Comparison of ENCODE assay signal across 9 cellular contexts in the genomic region with DNA sequence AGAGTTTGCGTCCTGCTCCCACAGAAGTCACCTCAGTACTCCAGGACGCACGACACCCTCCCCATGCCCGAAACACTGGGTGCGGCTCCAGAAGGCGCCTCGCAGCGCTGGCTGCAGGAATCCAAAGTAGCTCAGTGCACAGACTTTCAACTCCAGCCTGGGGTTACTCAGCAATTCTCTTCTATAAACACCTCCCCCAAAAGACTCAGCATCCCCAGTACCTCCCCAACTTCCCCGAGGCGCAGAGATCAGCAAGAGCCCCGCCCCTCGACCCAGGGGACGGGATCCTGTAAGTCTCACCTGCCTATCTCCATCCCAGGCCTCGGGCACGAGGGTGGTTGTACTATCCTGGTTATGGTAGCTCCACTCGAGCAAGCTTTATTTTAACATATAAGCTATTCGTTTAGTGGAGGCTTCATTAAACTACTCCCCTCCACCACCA.
DNase-seq lines count a peak whose midpoint lies in the region; ATAC-seq, FAIRE-seq and TF ChIP-seq lines count a peak whose summit lies in the region.
"Had no signal": no experiment of that assay in that cellular context is flagged by ENCODE, and none has a peak within 500 bp of the region (broad histone marks: within the 10 kb centered on the region; RNA-seq: fewer than 3 reads in every experiment).

No MANE protein-coding gene starts in this region.

- H2AK5ac ChIP-seq in mesenchymal stem cell (ENCODE audit: low read length, severe bottlenecking) = no peak overlapping the region

- H2BK120ac ChIP-seq in mesenchymal stem cell (ENCODE audit: low read depth, low read length) = no peak overlapping the region

- H3K18ac ChIP-seq in mesenchymal stem cell (ENCODE audit: low read depth in 1 of 2, low read length in 2 of 2) = peak overlapping the region; percentile 1 to 79

- peak overlapping the region; percentile 96 to 97 for H3K4ac ChIP-seq in mesenchymal stem cell (ENCODE audit: low read depth in 1 of 2, low read length in 2 of 2)

- peak overlapping the region; percentile 20; the same call in 1 of the 2 replicates for H3K4me2 ChIP-seq in K562 (ENCODE audit: insufficient read depth, low read length)
- peak overlapping the region; percentile 93 for H3K4me2 ChIP-seq in mesenchymal stem cell (ENCODE audit: low read length, poor library complexity, severe bottlenecking)

- no peak for TF ChIP-seq POLR2A in K562 (conservative IDR thresholded peaks at IDR 0.05)

- peaks cover 2 to 23% (median 16%) of the 10 kb centered on the region in 4 donors for H3K4me1 Mint-ChIP-seq in CD4-positive, alpha-beta memory T cell

- H4K8ac ChIP-seq in mesenchymal stem cell (ENCODE audit: low read length) = peak overlapping the region; percentile 88

- no peaks in the 10 kb centered on the region for H3K9me1 ChIP-seq in K562 (ENCODE audit: control insufficient read depth, insufficient read depth, low read length)

- peaks cover 24% of the 10 kb centered on the region in 2 donors for H3K27me3 Mint-ChIP-seq in CD4-positive, alpha-beta memory T cell

- no peak overlapping the region for H3K27ac Mint-ChIP-seq in CD4-positive, alpha-beta memory T cell

- CTCF ChIA-PET in CD4-positive, alpha-beta memory T cell (lab: Charles Lee; ENCODE audit: partially characterized antibody) = no interaction called here
- CTCF ChIA-PET in K562 (lab: Yijun Ruan, JAX; ENCODE audit: low intra/inter-chr PET ratio) = no interaction called here

- BruUV-seq in K562 (replicated peaks; lab: Mats Ljungman, UMichigan) = no TSS peak

- H3K27ac ChIP-seq in CD4-positive, alpha-beta memory T cell (ENCODE audit: low read depth, low read length) = no peak overlapping the region
- H3K27ac ChIP-seq in K562 (ENCODE audit: extremely low read depth, low read depth, low read length) (no peak overlapping the region), mesenchymal stem cell (ENCODE audit: low read length, poor library complexity, severe bottlenecking) (peak overlapping the region; percentile 13)

- no peak overlapping the region; a peak in 1 of 4 replicates for H3K9ac ChIP-seq in K562 (ENCODE audit: insufficient read depth in 1 of 2, low read depth in 2 of 2, low read length in 2 of 2)
- H3K9ac ChIP-seq in mesenchymal stem cell (ENCODE audit: low read length) = peak overlapping the region; percentile 55

- TF ChIP-seq CTCF in K562 (IDR thresholded peaks at IDR 0.05 in 2 of 3, conservative IDR thresholded peaks at IDR 0.05 in 1 of 3; ENCODE audit: insufficient read depth in 2 of 3, low read depth in 1 of 3, low read length in 3 of 3) = no peak

- no peak overlapping the region for H2BK5ac ChIP-seq in mesenchymal stem cell (ENCODE audit: low read depth, low read length, poor library complexity, severe bottlenecking)

- no peak overlapping the region for H3K4me3 ChIP-seq in CD4-positive, alpha-beta memory T cell (ENCODE audit: low read length in 2 of 2)
- H3K4me3 ChIP-seq in K562 (no peak overlapping the region), mesenchymal stem cell (ENCODE audit: insufficient read depth in 1 of 2, low read depth in 1 of 2, low read length in 2 of 2) (peak overlapping the region; percentile 57 to 77)
- H3K4me3 ChIP-seq: mucosa of descending colon had no signal

- H2AFZ ChIP-seq in K562 (ENCODE audit: low read depth, low read length) (no peak overlapping the region), mesenchymal stem cell (ENCODE audit: low read depth, low read length) (peak overlapping the region; percentile 20)

- peak overlapping the region; percentile 9 to 78 (median 72) for H3K4me3 Mint-ChIP-seq in CD4-positive, alpha-beta memory T cell

- peaks cover 19% of the 10 kb centered on the region for H3K27me3 ChIP-seq in CD4-positive, alpha-beta memory T cell (ENCODE audit: insufficient read depth, low read length)
- H3K27me3 ChIP-seq in K562 (ENCODE audit: control insufficient read depth in 2 of 2, insufficient read depth in 2 of 2, low read length in 2 of 2) = peaks cover 0 to 11% of the 10 kb centered on the region in 2 experiments; a peak in 3 of 5 replicates
- H3K27me3 ChIP-seq in mesenchymal stem cell (ENCODE audit: control insufficient read depth in 1 of 2, insufficient read depth in 1 of 2, low read length in 2 of 2) = peaks cover 7 to 28% of the 10 kb centered on the region in 2 experiments

- intact Hi-C loops in CD4-positive, alpha-beta memory T cell (cut with micrococcal nuclease) = no loop called here
- intact Hi-C loops in K562 (cut with micrococcal nuclease) = no loop called here

- no peak for DNase-seq in CD4-positive, alpha-beta memory T cell
- DNase-seq in Kasumi-1 (lab: John Stamatoyannopoulos, UW) (peak; percentile 75), K562 (ENCODE audit: extremely low read depth in 1 of 4, low spot score in 3 of 4) (peak in 3 of 4 experiments; percentile 14 to 20 (median 17)), mesenchymal stem cell (peak; percentile 58), NCI-H1092 treated with DMSO at 0.1 percent for 48 hours (lab: John Stamatoyannopoulos, UW) (no peak), OCI-M1 (lab: John Stamatoyannopoulos, UW) (no peak), foreskin melanocyte (no peak), DMS114 treated with DMSO at 0.1 percent for 48 hours (lab: John Stamatoyannopoulos, UW; ENCODE audit: unreplicated experiment) (no peak)

- H3K36me3 Mint-ChIP-seq in CD4-positive, alpha-beta memory T cell = no peaks in the 10 kb centered on the region

- H2BK15ac ChIP-seq in mesenchymal stem cell (ENCODE audit: low read depth, poor library complexity, severe bottlenecking) = peak overlapping the region; percentile 15

- in situ Hi-C loops in K562 (cut with MboI) = no loop called here

- peak overlapping the region in 1 of 2 experiments; percentile 46 for H2BK12ac ChIP-seq in mesenchymal stem cell (ENCODE audit: low read length in 2 of 2)

- H4K91ac ChIP-seq in mesenchymal stem cell (ENCODE audit: low read length) = peak overlapping the region; percentile 72

- no peak overlapping the region for H3K14ac ChIP-seq in mesenchymal stem cell (ENCODE audit: low read length in 2 of 2)

- no peaks in the 10 kb centered on the region for H3K36me3 ChIP-seq in CD4-positive, alpha-beta memory T cell (ENCODE audit: insufficient read depth, low read length)
- H3K36me3 ChIP-seq in K562 (ENCODE audit: control insufficient read depth, insufficient read depth, low read length) (no peaks in the 10 kb centered on the region), mesenchymal stem cell (ENCODE audit: control insufficient read depth in 1 of 2, insufficient read depth in 2 of 2, low read depth in 1 of 2, low read length in 2 of 2) (no peaks in the 10 kb centered on the region)

- POLR2A ChIA-PET in CD4-positive, alpha-beta memory T cell (lab: Charles Lee; ENCODE audit: partially characterized antibody) = no interaction called here
- POLR2A ChIA-PET in K562 (lab: Yijun Ruan, JAX) = interaction anchor here (0.9 kb wide), 1 partner anchor 10 kb away, joined by 4 read pairs; no protein-coding TSS in a partner anchor

- no peak for FAIRE-seq in K562 (lab: Jason Lieb, UNC)

- TF ChIP-seq EP300 in K562 (IDR thresholded peaks at IDR 0.05; ENCODE audit: low read length) = no peak

- TF ChIP-seq RAD21 in K562 (CRISPR knock-in tag; conservative IDR thresholded peaks at IDR 0.05 in 1 of 2, IDR thresholded peaks at IDR 0.05 in 1 of 2) = no peak

- H3K4me1 ChIP-seq in CD4-positive, alpha-beta memory T cell (ENCODE audit: insufficient read depth, low read length) = peaks cover 29% of the 10 kb centered on the region
- H3K4me1 ChIP-seq in K562 (replicated peaks in 1 of 2; ENCODE audit: control insufficient read depth in 2 of 2, insufficient read depth in 2 of 2, low read length in 2 of 2) (peaks cover 0 to 14% of the 10 kb centered on the region in 2 experiments; a peak in 2 of 5 replicates), mesenchymal stem cell (ENCODE audit: control insufficient read depth, insufficient read depth, low read depth, low read length) (peaks cover 23% of the 10 kb centered on the region)

- H4K20me1 ChIP-seq in K562 (replicated peaks; ENCODE audit: control insufficient read depth, insufficient read depth, low read length) = no peaks in the 10 kb centered on the region

- H3K9me3 Mint-ChIP-seq in CD4-positive, alpha-beta memory T cell = no peaks in the 10 kb centered on the region

- no peaks in the 10 kb centered on the region for H3K79me2 ChIP-seq in K562 (ENCODE audit: control insufficient read depth, insufficient read depth, low read length)

- no peaks in the 10 kb centered on the region for H3K9me3 ChIP-seq in CD4-positive, alpha-beta memory T cell (ENCODE audit: control insufficient read depth in 1 of 2, low read length in 2 of 2)
- H3K9me3 ChIP-seq in K562 (replicated peaks; ENCODE audit: control insufficient read depth, insufficient read depth, low read depth, low read length) (no peaks in the 10 kb centered on the region), mesenchymal stem cell (ENCODE audit: control insufficient read depth, low read length) (no peaks in the 10 kb centered on the region)
- H3K9me3 ChIP-seq: mucosa of descending colon had no signal

- no peak overlapping the region for H3K23ac ChIP-seq in mesenchymal stem cell (ENCODE audit: low read length in 2 of 2)

- 6% methylated on average over 17 of the region's 17 CpGs for WGBS in K562 (ENCODE audit: insufficient coverage, low coverage, missing lambda C conversion rate)
- 9% methylated on average over 14 of the region's 17 CpGs for WGBS in mesenchymal stem cell

- peak; percentile 59 for ATAC-seq in K562
- ATAC-seq: mucosa of descending colon had no signal

- peaks cover 28% of the 10 kb centered on the region for H3K79me1 ChIP-seq in mesenchymal stem cell (replicated peaks; ENCODE audit: low read length, poor library complexity, severe bottlenecking)

TF ChIP-seq in K562, 482 proteins besides CTCF, POLR2A, EP300 and RAD21:
- TF ChIP-seq, protein P1, sequence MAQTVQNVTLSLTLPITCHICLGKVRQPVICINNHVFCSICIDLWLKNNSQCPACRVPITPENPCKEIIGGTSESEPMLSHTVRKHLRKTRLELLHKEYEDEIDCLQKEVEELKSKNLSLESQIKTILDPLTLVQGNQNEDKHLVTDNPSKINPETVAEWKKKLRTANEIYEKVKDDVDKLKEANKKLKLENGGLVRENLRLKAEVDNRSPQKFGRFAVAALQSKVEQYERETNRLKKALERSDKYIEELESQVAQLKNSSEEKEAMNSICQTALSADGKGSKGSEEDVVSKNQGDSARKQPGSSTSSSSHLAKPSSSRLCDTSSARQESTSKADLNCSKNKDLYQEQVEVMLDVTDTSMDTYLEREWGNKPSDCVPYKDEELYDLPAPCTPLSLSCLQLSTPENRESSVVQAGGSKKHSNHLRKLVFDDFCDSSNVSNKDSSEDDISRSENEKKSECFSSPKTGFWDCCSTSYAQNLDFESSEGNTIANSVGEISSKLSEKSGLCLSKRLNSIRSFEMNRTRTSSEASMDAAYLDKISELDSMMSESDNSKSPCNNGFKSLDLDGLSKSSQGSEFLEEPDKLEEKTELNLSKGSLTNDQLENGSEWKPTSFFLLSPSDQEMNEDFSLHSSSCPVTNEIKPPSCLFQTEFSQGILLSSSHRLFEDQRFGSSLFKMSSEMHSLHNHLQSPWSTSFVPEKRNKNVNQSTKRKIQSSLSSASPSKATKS (CRISPR knock-in tag; IDR thresholded peaks at IDR 0.05) = no peak
- TF ChIP-seq NFE2 (IDR thresholded peaks at IDR 0.05; ENCODE audit: low read depth) = peak; percentile 30; the same call in 1 of the 2 replicates
TF ChIP-seq in K562: peak in this region for 1.

Comparison
In these comparisons a context has a peak if more than half of its experiments do, and no peak if none do; other contexts are left out.
1. DNase-seq: peak in Kasumi-1 (2 of 2), K562 (3 of 4) and mesenchymal stem cell (single experiment); none in CD4-positive, alpha-beta memory T cell (0 of 5), NCI-H1092 treated with DMSO at 0.1 percent for 48 hours (single experiment), OCI-M1 (single experiment), foreskin melanocyte (single experiment) and DMS114 treated with DMSO at 0.1 percent for 48 hours (single experiment).
2. H3K4me3 ChIP-seq: peak in mesenchymal stem cell (2 of 2); none in CD4-positive, alpha-beta memory T cell (0 of 2) and K562 (single experiment).